9 cellular contexts compared by ENCODE assay signal in genomic region chr5:124655943-124656459, GRCh38.
A peak's percentile ranks its signal among the peaks of the same experiment; 100 is the strongest.
DNase-seq lines count a peak whose midpoint lies in the region; ATAC-seq, FAIRE-seq and TF ChIP-seq lines count a peak whose summit lies in the region.
"Had no signal": no experiment of that assay in that cellular context is flagged by ENCODE, and none has a peak within 500 bp of the region (broad histone marks: within the 10 kb centered on the region; RNA-seq: fewer than 3 reads in every experiment).

No MANE protein-coding gene starts in this region.

- no peak overlapping the region for H3K27ac Mint-ChIP-seq in activated B cell treated with CpG ODN at 0.5 μM for 24 hours
- H3K27ac Mint-ChIP-seq: T-helper 1 cell treated with Interleukin-12 subunit alpha and Interleukin-12 subunit beta and Interleukin-4 antibody, amounts not matched to agents 30 μg/mL and 1 μg/mL, for 36 hours had no signal

- intact Hi-C loops in activated B cell treated with CpG ODN at 0.5 μM for 24 hours (cut with micrococcal nuclease): no loop called here

- no peaks in the 10 kb centered on the region for H3K27me3 ChIP-seq in tibial nerve

- ATAC-seq in GM19395 (IDR thresholded peaks at IDR 0.05; ENCODE audit: unreplicated experiment) (peak; percentile 41), activated B cell treated with CpG ODN at 0.5 μM for 24 hours (ENCODE audit: low read depth) (peak; percentile 63), GM21825 (IDR thresholded peaks at IDR 0.05; ENCODE audit: unreplicated experiment) (no peak), HG03135 (IDR thresholded peaks at IDR 0.05; ENCODE audit: unreplicated experiment) (no peak)

- no peak for FAIRE-seq in GM12891 (lab: Jason Lieb, UNC)

- no peaks in the 10 kb centered on the region for H3K27me3 Mint-ChIP-seq in activated B cell treated with CpG ODN at 0.5 μM for 24 hours

- POLR2A ChIA-PET in activated B cell treated with CpG ODN at 0.5 μM for 24 hours (lab: Charles Lee): interaction anchor here (0.6 to 1.8 kb wide), 5 partner anchors 40 to 92 kb away, joined by 3 to 16 read pairs (median 6); partner anchors contain the start of gene ZNF608

- peaks cover 38% of the 10 kb centered on the region for H3K4me1 Mint-ChIP-seq in activated B cell treated with CpG ODN at 0.5 μM for 24 hours

- no peak for TF ChIP-seq CTCF in activated B cell treated with CpG ODN at 0.5 μM for 24 hours (IDR thresholded peaks at IDR 0.05)
- TF ChIP-seq CTCF in tibial nerve (IDR thresholded peaks at IDR 0.05): no peak

- H3K9me3 Mint-ChIP-seq in activated B cell treated with CpG ODN at 0.5 μM for 24 hours: no peaks in the 10 kb centered on the region
- H3K9me3 Mint-ChIP-seq: T-helper 1 cell treated with Interleukin-12 subunit alpha and Interleukin-12 subunit beta and Interleukin-4 antibody, amounts not matched to agents 30 μg/mL and 1 μg/mL, for 36 hours had no signal

- no peak overlapping the region for H3K4me3 ChIP-seq in tibial nerve

- TF ChIP-seq EP300 in tibial nerve (IDR thresholded peaks at IDR 0.05): peak in 1 of 2 donors; percentile 38

- H3K4me3 Mint-ChIP-seq in activated B cell treated with CpG ODN at 0.5 μM for 24 hours: no peak overlapping the region
- H3K4me3 Mint-ChIP-seq: T-helper 1 cell treated with Interleukin-12 subunit alpha and Interleukin-12 subunit beta and Interleukin-4 antibody, amounts not matched to agents 30 μg/mL and 1 μg/mL, for 36 hours had no signal

- 46 to 58% methylated on average over 5 of the region's 5 CpGs for WGBS in tibial nerve, 2 donors

- peak; percentile 96 for DNase-seq in NCI-H187 treated with DMSO at 0.1 percent for 48 hours (lab: John Stamatoyannopoulos, UW)
- DNase-seq in activated B cell treated with CpG ODN at 0.5 μM for 24 hours: no peak
- peak; percentile 90 for DNase-seq in kidney glomerular epithelial cell (lab: John Stamatoyannopoulos, UW)
- no peak for DNase-seq in tibial nerve (ENCODE audit: low spot score in 2 of 2)
- no peak for DNase-seq in GM12891 (ENCODE audit: insufficient read length, low spot score)

- CTCF ChIA-PET in activated B cell treated with CpG ODN at 0.5 μM for 24 hours (lab: Charles Lee): interaction anchor here (0.9 kb wide), 1 partner anchor 92 kb away, joined by 3 read pairs; no protein-coding TSS in a partner anchor

- no peaks in the 10 kb centered on the region for H3K36me3 ChIP-seq in tibial nerve

- peaks cover 0 to 66% (median 41%) of the 10 kb centered on the region in 4 donors for H3K4me1 ChIP-seq in tibial nerve

- peak overlapping the region in 2 of 4 donors; percentile 29 to 30 for H3K27ac ChIP-seq in tibial nerve

- TF ChIP-seq POLR2A in tibial nerve (IDR thresholded peaks at IDR 0.05) (no peak), GM12891 (IDR thresholded peaks at IDR 0.05; ENCODE audit: low read depth, low read length) (no peak)

- H3K36me3 Mint-ChIP-seq in activated B cell treated with CpG ODN at 0.5 μM for 24 hours (ENCODE audit: low read depth): no peaks in the 10 kb centered on the region

- H3K9me3 ChIP-seq in tibial nerve: no peaks in the 10 kb centered on the region

TF ChIP-seq in GM12891, 5 proteins besides CTCF, POLR2A, EP300 and RAD21:
- TF ChIP-seq POLR2AphosphoS5 (IDR thresholded peaks at IDR 0.05; ENCODE audit: low read depth, low read length): no peak
- TF ChIP-seq POU2F2 (IDR thresholded peaks at IDR 0.05; ENCODE audit: low read depth, low read length): no peak
- TF ChIP-seq PAX5 (IDR thresholded peaks at IDR 0.05; ENCODE audit: insufficient read depth, low read length, severe bottlenecking): no peak
- TF ChIP-seq TAF1 (IDR thresholded peaks at IDR 0.05; ENCODE audit: low read depth, low read length): no peak
- TF ChIP-seq SPI1 (IDR thresholded peaks at IDR 0.05; ENCODE audit: low read depth, low read length): no peak

Comparison
In these comparisons a context has a peak if more than half of its experiments do, and no peak if none do; other contexts are left out.
1. ATAC-seq: peak in GM19395 (single experiment) and activated B cell treated with CpG ODN at 0.5 μM for 24 hours (single experiment); none in GM21825 (single experiment) and HG03135 (single experiment).
2. DNase-seq: peak in NCI-H187 treated with DMSO at 0.1 percent for 48 hours (single experiment) and kidney glomerular epithelial cell (single experiment); none in activated B cell treated with CpG ODN at 0.5 μM for 24 hours (single experiment), tibial nerve (0 of 2) and GM12891 (single experiment).